ENCODE assay signal across 8 cellular contexts in genomic region chr7:93232673-93233018, GRCh38. TPM values are rescaled to one million over a fixed set of nuclear protein-coding genes. Genes with fewer than 3 reads are reported as not detected.
DNase-seq lines count a peak whose midpoint lies in the region; ATAC-seq and TF ChIP-seq lines count a peak whose summit lies in the region.

No MANE protein-coding gene starts in this region.

- no peak for ATAC-seq in T-cell (replicated peaks in 1 of 4)
- ATAC-seq in GM18858 (IDR thresholded peaks at IDR 0.05; ENCODE audit: unreplicated experiment): no peak

- POLR2A ChIA-PET in T-cell (lab: Charles Lee): interaction anchor here (0.6 to 1.9 kb wide), 6 partner anchors 8 to 1351 kb away, joined by 4 to 13 read pairs (median 6); partner anchors contain the start of gene SAMD9 (in 1 of the 2)

- H3K4me3 Mint-ChIP-seq in T-cell: peak overlapping the region; percentile 91 to 97 (median 97)

- no peaks in the 10 kb centered on the region for H3K36me3 Mint-ChIP-seq in T-cell

- H3K27ac Mint-ChIP-seq in T-cell: peak overlapping the region; percentile 96 to 98

- no peak overlapping the region for H3K27ac ChIP-seq in rectal smooth muscle tissue (ENCODE audit: low read depth, low read length)

- no peaks in the 10 kb centered on the region for H3K27me3 Mint-ChIP-seq in T-cell

- H3K9me3 Mint-ChIP-seq in T-cell: no peaks in the 10 kb centered on the region

- peak; percentile 29 for DNase-seq in ELR (ENCODE audit: low read depth)
- DNase-seq in HFF-Myc (ENCODE audit: extremely low read depth, low read depth): no peak
- DNase-seq in T-cell: no peak
- no peak for DNase-seq in fibroblast of villous mesenchyme (ENCODE audit: low read depth)
- DNase-seq in DMS114 treated with DMSO at 0.1 percent for 48 hours (lab: John Stamatoyannopoulos, UW; ENCODE audit: unreplicated experiment): no peak
- no peak for DNase-seq in ureter (ENCODE audit: low spot score)

- no peaks in the 10 kb centered on the region for H3K36me3 ChIP-seq in rectal smooth muscle tissue (ENCODE audit: control insufficient read depth, insufficient read depth, low read length)

- peaks cover 21 to 23% (median 22%) of the 10 kb centered on the region in 3 donors for H3K4me1 Mint-ChIP-seq in T-cell

- H3K4me3 ChIP-seq in HFF-Myc (replicated peaks; ENCODE audit: low read depth, low read length): peak overlapping the region; percentile 91
- peak overlapping the region; percentile 92 for H3K4me3 ChIP-seq in fibroblast of villous mesenchyme (ENCODE audit: low read depth, low read length)
- H3K4me3 ChIP-seq in rectal smooth muscle tissue (ENCODE audit: low read length): peak overlapping the region; percentile 88

- TF ChIP-seq CTCF in HFF-Myc (IDR thresholded peaks at IDR 0.05; ENCODE audit: low read depth, low read length, missing control alignments) (no peak), fibroblast of villous mesenchyme (IDR thresholded peaks at IDR 0.05; ENCODE audit: insufficient read depth, low read depth, low read length) (no peak)

- peaks cover 4% of the 10 kb centered on the region for H3K4me1 ChIP-seq in rectal smooth muscle tissue (ENCODE audit: control insufficient read depth, insufficient read depth, low read length)

- H3K9ac ChIP-seq in rectal smooth muscle tissue (ENCODE audit: low read length): peak overlapping the region; percentile 24

- CTCF ChIA-PET in T-cell (lab: Charles Lee): interaction anchor here (0.5 to 3.9 kb wide), 10 partner anchors 9 to 785 kb away, joined by 3 to 52 read pairs (median 5); partner anchors contain the start of genes PEX1 (in 1 of the 2), RBM48 (in 1 of the 2) and SAMD9 (in 1 of the 2)

- H3K27me3 ChIP-seq in rectal smooth muscle tissue (ENCODE audit: control insufficient read depth, insufficient read depth, low read length): no peaks in the 10 kb centered on the region

RNA-seq across cellular contexts. Expression of gene VPS50, which starts 0.5 kb away (rescaled TPM):
- total RNA-seq in T-cell: 10 to 100 TPM; 27.8 to 35.4 (median 31.1) TPM
- 28.3 and 45.8 TPM in 2 replicates for total RNA-seq in fibroblast of villous mesenchyme
- total RNA-seq in ureter: 42.7 TPM

RNA-seq across cellular contexts. Expression of gene HEPACAM2, which starts 6.4 kb away (rescaled TPM):
- under 1 TPM in 1 of 5 donors, not detected in 4; 0.13 TPM for total RNA-seq in T-cell
- total RNA-seq in fibroblast of villous mesenchyme: not detected in 2 replicates
- not detected for total RNA-seq in ureter
